ENCODE assay signal across 1 cellular context in genomic region chrX:154437398-154437752, GRCh38.
TF ChIP-seq lines count a peak whose summit lies in the region.

No MANE protein-coding gene starts in this region.

TF ChIP-seq in HEK293, 187 proteins besides CTCF, POLR2A, EP300 and RAD21 (continued from another document):
- TF ChIP-seq ZNF558 (tag by site-specific recombination; IDR thresholded peaks at IDR 0.05) (no peak), KLF10 (tag by site-specific recombination; IDR thresholded peaks at IDR 0.05) (no peak), KLF1 (tag by site-specific recombination; IDR thresholded peaks at IDR 0.05) (peak; percentile 64), ZNF174 (tag by site-specific recombination; IDR thresholded peaks at IDR 0.05) (no peak), INSM2 (tag by site-specific recombination; IDR thresholded peaks at IDR 0.05) (no peak), HOXC10 (CRISPR knock-in tag; IDR thresholded peaks at IDR 0.05) (no peak), SP2 (tag by site-specific recombination; IDR thresholded peaks at IDR 0.05) (peak; percentile 19; the same call in 1 of the 2 replicates), ZNF76 (tag by site-specific recombination; IDR thresholded peaks at IDR 0.05; ENCODE audit: borderline replicate concordance, low read depth) (no peak), GLIS1 (tag by site-specific recombination; IDR thresholded peaks at IDR 0.05) (peak; percentile 4; the same call in 1 of the 2 replicates), ZNF311 (tag by site-specific recombination; IDR thresholded peaks at IDR 0.05; ENCODE audit: borderline replicate concordance) (no peak), ZNF354C (tag by site-specific recombination; IDR thresholded peaks at IDR 0.05; ENCODE audit: borderline replicate concordance, low read depth) (no peak), ZSCAN16 (tag by site-specific recombination; IDR thresholded peaks at IDR 0.05) (no peak), ZNF350 (tag by site-specific recombination; IDR thresholded peaks at IDR 0.05) (no peak), ZNF335 (tag by site-specific recombination; conservative IDR thresholded peaks at IDR 0.05) (peak; percentile 69), ZNF184 (tag by site-specific recombination; IDR thresholded peaks at IDR 0.05) (no peak), ZNF560 (tag by site-specific recombination; IDR thresholded peaks at IDR 0.05; ENCODE audit: borderline replicate concordance) (no peak), ZNF639 (tag by site-specific recombination; IDR thresholded peaks at IDR 0.05) (no peak), ZNF707 (tag by site-specific recombination; IDR thresholded peaks at IDR 0.05) (no peak), ZNF830 (tag by site-specific recombination; IDR thresholded peaks at IDR 0.05; ENCODE audit: low read depth) (no peak), ZBTB26 (tag by site-specific recombination; optimal IDR thresholded peaks at IDR 0.05) (peak; percentile 24), ZNF621 (tag by site-specific recombination; IDR thresholded peaks at IDR 0.05) (no peak), ZNF530 (tag by site-specific recombination; IDR thresholded peaks at IDR 0.05; ENCODE audit: low read depth) (no peak), ZBTB21 (tag by site-specific recombination; IDR thresholded peaks at IDR 0.05) (no peak), ZSCAN30 (tag by site-specific recombination; IDR thresholded peaks at IDR 0.05) (no peak), ZNF513 (tag by site-specific recombination; IDR thresholded peaks at IDR 0.05) (no peak), ZNF114 (tag by site-specific recombination; IDR thresholded peaks at IDR 0.05) (no peak), PATZ1 (tag by site-specific recombination; IDR thresholded peaks at IDR 0.05) (0 out of 2 replicates have a peak, but pooled peaks have one; percentile 48), GLI2 (tag by site-specific recombination; IDR thresholded peaks at IDR 0.05; ENCODE audit: borderline replicate concordance, low read depth) (no peak), ZNF580 (tag by site-specific recombination; IDR thresholded peaks at IDR 0.05) (no peak), PRDM4 (tag by site-specific recombination; IDR thresholded peaks at IDR 0.05) (no peak), KLF7 (tag by site-specific recombination; IDR thresholded peaks at IDR 0.05; ENCODE audit: borderline replicate concordance) (no peak), ZNF792 (tag by site-specific recombination; IDR thresholded peaks at IDR 0.05) (no peak), ZNF449 (tag by site-specific recombination; IDR thresholded peaks at IDR 0.05) (no peak), SETDB1 (IDR thresholded peaks at IDR 0.05; ENCODE audit: insufficient read length, low read length) (no peak), ZNF433 (tag by site-specific recombination; IDR thresholded peaks at IDR 0.05; ENCODE audit: low read depth) (no peak), ZNF146 (tag by site-specific recombination; IDR thresholded peaks at IDR 0.05) (0 out of 2 replicates have a peak, but pooled peaks have one; percentile 0), HIC1 (tag by site-specific recombination; IDR thresholded peaks at IDR 0.05) (no peak; the same call in 1 of the 2 replicates), ZNF660 (tag by site-specific recombination; IDR thresholded peaks at IDR 0.05) (no peak), ZNF623 (tag by site-specific recombination; IDR thresholded peaks at IDR 0.05) (no peak), ZBTB8A (tag by site-specific recombination; IDR thresholded peaks at IDR 0.05) (0 out of 2 replicates have a peak, but pooled peaks have one; percentile 24), ZSCAN23 (tag by site-specific recombination; IDR thresholded peaks at IDR 0.05) (no peak), ZNF274 (IDR thresholded peaks at IDR 0.05; ENCODE audit: low read length) (no peak), ZNF274 (tag by site-specific recombination; IDR thresholded peaks at IDR 0.05; ENCODE audit: borderline replicate concordance) (no peak), ATF2 (tag by site-specific recombination; IDR thresholded peaks at IDR 0.05; ENCODE audit: low read depth) (no peak), ZSCAN5A (tag by site-specific recombination; IDR thresholded peaks at IDR 0.05) (no peak), ZNF302 (tag by site-specific recombination; IDR thresholded peaks at IDR 0.05; ENCODE audit: low read depth) (no peak), ZNF202 (tag by site-specific recombination; IDR thresholded peaks at IDR 0.05; ENCODE audit: borderline replicate concordance) (no peak), ZNF132 (tag by site-specific recombination; IDR thresholded peaks at IDR 0.05; ENCODE audit: borderline replicate concordance) (no peak), ZNF544 (tag by site-specific recombination; IDR thresholded peaks at IDR 0.05) (no peak)
